Comparison of ENCODE assay signal across 16 cellular contexts in the genomic region with DNA sequence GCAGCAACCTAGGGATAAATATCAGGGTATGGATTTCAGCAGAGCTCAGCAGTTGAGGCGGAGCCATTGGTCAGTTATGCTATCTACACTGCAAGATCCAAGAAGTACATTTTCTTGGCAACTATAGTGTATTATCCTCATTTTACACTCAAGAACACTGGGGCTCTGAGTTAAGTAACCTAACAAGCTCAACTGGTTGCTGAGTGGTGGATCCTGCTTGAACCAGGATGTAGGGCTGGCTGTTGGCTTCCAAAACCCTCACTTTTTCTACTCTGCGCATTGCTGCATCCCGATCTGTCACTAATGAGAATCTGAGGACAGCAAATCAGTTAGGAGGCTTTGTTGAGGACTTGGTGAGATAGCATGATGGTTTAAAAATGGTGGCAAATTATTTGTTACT. TPM values are rescaled to one million over a fixed set of nuclear protein-coding genes. Genes with fewer than 3 reads are reported as not detected.
A peak's percentile ranks its signal among the peaks of the same experiment; 100 is the strongest.
DNase-seq lines count a peak whose midpoint lies in the region; ATAC-seq and TF ChIP-seq lines count a peak whose summit lies in the region.
"Had no signal": no experiment of that assay in that cellular context is flagged by ENCODE, and none has a peak within 500 bp of the region (broad histone marks: within the 10 kb centered on the region; RNA-seq: fewer than 3 reads in every experiment).

No MANE protein-coding gene starts in this region.

- H3K9me2 ChIP-seq in HCT116 (ENCODE audit: insufficient read depth): no peaks in the 10 kb centered on the region

- no peak for TF ChIP-seq POLR2A in HCT116 (IDR thresholded peaks at IDR 0.05; ENCODE audit: borderline replicate concordance, extremely low read depth, insufficient read depth, insufficient read length)
- no peak for TF ChIP-seq POLR2A in right lobe of liver (IDR thresholded peaks at IDR 0.05)

- H3K27me3 ChIP-seq in HCT116 (ENCODE audit: insufficient read depth, low read length) (no peaks in the 10 kb centered on the region), right lobe of liver (no peaks in the 10 kb centered on the region), stomach smooth muscle (ENCODE audit: control insufficient read depth in 1 of 2, insufficient read depth in 2 of 2, low read length in 2 of 2) (no peaks in the 10 kb centered on the region)

- no peaks in the 10 kb centered on the region for H3K36me3 Mint-ChIP-seq in activated T-helper 17 cell treated with anti-CD3 and anti-CD28 coated beads, Interleukin-2, amount 50 U/mL, for 72 hours (ENCODE audit: low read depth)
- H3K36me3 Mint-ChIP-seq: IgD-negative memory B cell had no signal

- peak overlapping the region; percentile 87 for H3K4me3 Mint-ChIP-seq in activated T-helper 17 cell treated with anti-CD3 and anti-CD28 coated beads, Interleukin-2, amount 50 U/mL, for 72 hours

- H3K79me2 ChIP-seq in HCT116 (ENCODE audit: insufficient read depth, low read length): peaks cover 32% of the 10 kb centered on the region

- no peaks in the 10 kb centered on the region for H3K9me3 ChIP-seq in HCT116 (ENCODE audit: control insufficient read depth in 1 of 2, insufficient read depth in 1 of 2, low read depth in 1 of 2, low read length in 2 of 2)
- no peaks in the 10 kb centered on the region for H3K9me3 ChIP-seq in right lobe of liver
- H3K9me3 ChIP-seq in stomach smooth muscle (ENCODE audit: control insufficient read depth in 2 of 2, low read length in 2 of 2): no peaks in the 10 kb centered on the region

- H3K4me1 ChIP-seq in HCT116 (ENCODE audit: control insufficient read depth in 1 of 2, insufficient read depth in 2 of 2, low read length in 2 of 2) (peaks cover 18 to 28% of the 10 kb centered on the region in 2 experiments; a peak in 3 of 4 replicates), right lobe of liver (peaks cover 0 to 78% (median 36%) of the 10 kb centered on the region in 4 donors), stomach smooth muscle (ENCODE audit: control insufficient read depth, insufficient read depth, low read length) (peaks cover 25% of the 10 kb centered on the region)

- ATAC-seq in HCT116: no peak
- ATAC-seq in activated T-helper 17 cell treated with anti-CD3 and anti-CD28 coated beads, Interleukin-2, amount 50 U/mL, for 72 hours (replicated peaks): no peak
- no peak for ATAC-seq in right lobe of liver
- ATAC-seq in HG02610 (IDR thresholded peaks at IDR 0.05; ENCODE audit: unreplicated experiment): no peak
- ATAC-seq in GM21723 (IDR thresholded peaks at IDR 0.05; ENCODE audit: unreplicated experiment): no peak
- ATAC-seq: stimulated activated naive CD8-positive, alpha-beta T cell treated with anti-CD3 and anti-CD28 coated beads, Interleukin-15, Interleukin-2, amounts not matched to agents 100 U/mL and 50 U/mL, for 24 hours had no signal

- BruUV-seq in HCT116 (replicated peaks; lab: Mats Ljungman, UMichigan): no TSS peak

- H3K27ac ChIP-seq in HCT116 (ENCODE audit: low read depth, low read length) (0 out of 2 replicates have a peak overlapping the region, but pooled peaks have one; percentile 19), right lobe of liver (peak overlapping the region; percentile 92 to 99 (median 93)), stomach smooth muscle (ENCODE audit: low read length) (peak overlapping the region; percentile 97)

- peaks cover 15% of the 10 kb centered on the region for H3K4me1 Mint-ChIP-seq in activated T-helper 17 cell treated with anti-CD3 and anti-CD28 coated beads, Interleukin-2, amount 50 U/mL, for 72 hours

- H4K20me1 ChIP-seq in HCT116 (ENCODE audit: insufficient read depth): no peaks in the 10 kb centered on the region

- no peak for TF ChIP-seq RAD21 in HCT116 (IDR thresholded peaks at IDR 0.05; ENCODE audit: low read depth)

- no peak for TF ChIP-seq CTCF in HCT116 (IDR thresholded peaks at IDR 0.05 in 2 of 3, conservative IDR thresholded peaks at IDR 0.05 in 1 of 3; ENCODE audit: borderline replicate concordance in 1 of 3, insufficient read depth in 1 of 3, low read depth in 2 of 3, low read length in 2 of 3)
- TF ChIP-seq CTCF in right lobe of liver (IDR thresholded peaks at IDR 0.05): no peak

- H3K9ac ChIP-seq in HCT116 (ENCODE audit: low read length): no peak overlapping the region
- H3K9ac ChIP-seq in stomach smooth muscle (ENCODE audit: low read length in 2 of 2): no peak overlapping the region

- RAD21 ChIA-PET in HCT116 (lab: Charles Lee; ENCODE audit: low non-redundant PET in 1 of 2, low total read pairs in 2 of 2, uncharacterized antibody in 2 of 2, unreplicated experiment in 2 of 2): no interaction called here

- no peaks in the 10 kb centered on the region for H3K27me3 Mint-ChIP-seq in activated T-helper 17 cell treated with anti-CD3 and anti-CD28 coated beads, Interleukin-2, amount 50 U/mL, for 72 hours

- DNase-seq in HCT116 (ENCODE audit: low read depth, low spot score): no peak
- no peak for DNase-seq in right lobe of liver
- no peak for DNase-seq in anterior cingulate cortex (lab: John Stamatoyannopoulos, UW)
- no peak for DNase-seq in NCI-H2107 (lab: John Stamatoyannopoulos, UW)
- DNase-seq: activated CD8-positive, alpha-beta memory T cell treated with anti-CD3 and anti-CD28 coated beads for 24 hours; activated naive CD4-positive, alpha-beta T cell; NCI-H146; NCI-H510A; RPMI8226; stimulated activated CD4-positive, alpha-beta T cell treated with anti-CD3 and anti-CD28 coated beads, Interleukin-4, amount 100 ng/mL, for 4 hours; stimulated activated naive CD8-positive, alpha-beta T cell treated with anti-CD3 and anti-CD28 coated beads, Interleukin-15, Interleukin-2, amounts not matched to agents 100 U/mL and 50 U/mL, for 24 hours had no signal

- intact Hi-C loops in HCT116 (cut with micrococcal nuclease): no loop called here
- intact Hi-C loops in right lobe of liver (cut with DNase I): loop anchor here in 1 of 2 donors (10.0 kb wide), 1 partner anchor 90 kb away; the partner anchor contains the start of gene STBD1

- H3K4me2 ChIP-seq in HCT116 (ENCODE audit: low read length): peak overlapping the region; percentile 99

- 100% methylated on average over 2 of the region's 3 CpGs for WGBS in right lobe of liver (ENCODE audit: insufficient coverage, low coverage, low lambda C conversion rate, missing lambda C conversion rate)

- CTCF ChIA-PET in HCT116 (lab: Charles Lee): interaction anchor here (0.7 kb wide), 1 partner anchor 163 kb away, joined by 4 read pairs; no protein-coding TSS in a partner anchor

- H3K36me3 ChIP-seq in HCT116 (ENCODE audit: control insufficient read depth in 1 of 2, insufficient read depth in 2 of 2, low read length in 2 of 2): no peaks in the 10 kb centered on the region
- H3K36me3 ChIP-seq in right lobe of liver: no peaks in the 10 kb centered on the region
- H3K36me3 ChIP-seq in stomach smooth muscle (ENCODE audit: control insufficient read depth in 2 of 2, insufficient read depth in 2 of 2, low read length in 2 of 2): no peaks in the 10 kb centered on the region

- H3K4me3 ChIP-seq in HCT116 (replicated peaks in 1 of 2; ENCODE audit: low read depth in 1 of 2, low read length in 2 of 2) (no peak overlapping the region), right lobe of liver (no peak overlapping the region), stomach smooth muscle (ENCODE audit: low read length in 2 of 2) (no peak overlapping the region)

- H3K27ac Mint-ChIP-seq in activated T-helper 17 cell treated with anti-CD3 and anti-CD28 coated beads, Interleukin-2, amount 50 U/mL, for 72 hours: no peak overlapping the region

- POLR2A ChIA-PET in HCT116 (lab: Charles Lee): interaction anchor here (1.0 kb wide), 1 partner anchor 32 kb away, joined by 3 read pairs; no protein-coding TSS in a partner anchor

- no peaks in the 10 kb centered on the region for H3K9me3 Mint-ChIP-seq in activated T-helper 17 cell treated with anti-CD3 and anti-CD28 coated beads, Interleukin-2, amount 50 U/mL, for 72 hours
- H3K9me3 Mint-ChIP-seq: IgD-negative memory B cell had no signal

- H2AFZ ChIP-seq in HCT116 (ENCODE audit: low read depth, low read length, poor library complexity, severe bottlenecking): no peak overlapping the region

TF ChIP-seq in HCT116, 20 proteins besides CTCF, POLR2A, EP300 and RAD21:
- TF ChIP-seq FOSL1 (IDR thresholded peaks at IDR 0.05; ENCODE audit: low read depth): no peak

RNA-seq across cellular contexts. Expression of gene SCARB2, which starts 1.5 kb away (rescaled TPM):
- total RNA-seq in HCT116 (2021; ENCODE audit: unreplicated experiment): 51.3 TPM
- 40.8 and 44.0 TPM in 2 replicates for polyA plus RNA-seq in HCT116 (2012)
- total RNA-seq in activated T-helper 17 cell treated with anti-CD3 and anti-CD28 coated beads, Interleukin-2, amount 50 U/mL, for 72 hours: 10 to 100 TPM in 1 of 2 donors, 1 to 10 TPM in 1; 3.0 to 15.9 TPM
- 100 to 1,000 TPM; 102 to 133 (median 125) TPM for total RNA-seq in right lobe of liver

RNA-seq across cellular contexts. Expression of gene FAM47E, which starts 36.4 kb away (rescaled TPM):
- total RNA-seq in HCT116 (2021; ENCODE audit: unreplicated experiment) (0.91 TPM), right lobe of liver (1 to 10 TPM; 1.2 to 5.0 (median 2.9) TPM)
- 0.54 and 0.65 TPM in 2 replicates for polyA plus RNA-seq in HCT116 (2012)
- total RNA-seq in activated T-helper 17 cell treated with anti-CD3 and anti-CD28 coated beads, Interleukin-2, amount 50 U/mL, for 72 hours: not detected
- polyA plus RNA-seq: IgD-negative memory B cell had no signal

Comparison
In these comparisons a context has a peak if more than half of its experiments do, and no peak if none do; other contexts are left out.
1. H3K27ac ChIP-seq: peak in every context shown above with its lines; median percentile 97 in stomach smooth muscle; 93 in right lobe of liver; 19 in HCT116.